Comparison of ENCODE assay signal across 10 cellular contexts in the genomic region with DNA sequence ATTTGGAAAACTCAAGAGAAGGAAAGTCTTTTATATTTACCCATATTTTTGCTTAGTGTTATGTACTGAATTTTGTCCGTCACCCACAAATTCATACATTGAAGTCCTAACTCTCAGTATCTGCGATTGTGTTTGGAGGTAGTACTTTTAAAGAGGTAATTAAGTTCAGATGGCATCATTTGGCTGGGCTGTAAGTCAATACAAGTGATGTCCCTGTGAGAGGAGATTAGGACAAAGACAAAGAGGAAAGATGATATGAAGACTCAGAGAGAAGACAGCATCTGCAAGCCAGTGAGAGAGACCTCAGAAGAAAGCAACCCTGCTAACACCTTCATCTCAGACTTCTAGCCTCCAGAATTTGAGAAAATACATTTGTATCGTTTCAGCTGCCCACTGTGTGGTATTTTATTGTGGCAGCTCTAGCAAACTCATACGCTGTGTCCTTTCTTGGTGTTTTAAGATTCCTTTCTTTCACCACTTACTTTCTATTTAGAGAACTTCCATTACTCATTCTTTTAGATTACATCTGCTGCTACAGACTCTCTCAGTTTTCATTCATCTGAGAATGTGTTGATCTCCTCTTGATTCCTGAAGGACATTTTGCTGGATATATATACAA.
DNase-seq lines count a peak whose midpoint lies in the region; ATAC-seq, FAIRE-seq and TF ChIP-seq lines count a peak whose summit lies in the region.
"Had no signal": no experiment of that assay in that cellular context is flagged by ENCODE, and none has a peak within 500 bp of the region (broad histone marks: within the 10 kb centered on the region; RNA-seq: fewer than 3 reads in every experiment).

No MANE protein-coding gene starts in this region.

- peak overlapping the region; percentile 65 for H3K27ac Mint-ChIP-seq in stimulated activated memory B cell treated with anti-CD40 and anti-IgM and Interleukin-4, amounts not matched to agents 10 μg/mL and 1 μg/mL and 100 μg/mL, for 72 hours

- peak; percentile 35 for FAIRE-seq in GM18507 (lab: Jason Lieb, UNC)
- FAIRE-seq: G401.6 had no signal

- H3K9me3 Mint-ChIP-seq in stimulated activated memory B cell treated with anti-CD40 and anti-IgM and Interleukin-4, amounts not matched to agents 10 μg/mL and 1 μg/mL and 100 μg/mL, for 72 hours, result no peaks in the 10 kb centered on the region
- H3K9me3 Mint-ChIP-seq: nephron had no signal

- H3K4me1 Mint-ChIP-seq in stimulated activated memory B cell treated with anti-CD40 and anti-IgM and Interleukin-4, amounts not matched to agents 10 μg/mL and 1 μg/mL and 100 μg/mL, for 72 hours, result peaks cover 38% of the 10 kb centered on the region

- H3K27me3 Mint-ChIP-seq in stimulated activated memory B cell treated with anti-CD40 and anti-IgM and Interleukin-4, amounts not matched to agents 10 μg/mL and 1 μg/mL and 100 μg/mL, for 72 hours, result no peaks in the 10 kb centered on the region

- H3K36me3 Mint-ChIP-seq in stimulated activated memory B cell treated with anti-CD40 and anti-IgM and Interleukin-4, amounts not matched to agents 10 μg/mL and 1 μg/mL and 100 μg/mL, for 72 hours, result peaks cover 14% of the 10 kb centered on the region

- ATAC-seq in SK-N-SH treated with all-trans-retinoic acid at 6 μM for 48 hours (peak; percentile 61), HG02870 (IDR thresholded peaks at IDR 0.05; ENCODE audit: unreplicated experiment) (no peak), GM19324 (IDR thresholded peaks at IDR 0.05; ENCODE audit: low FRiP score, unreplicated experiment) (no peak)
- no peak for ATAC-seq in stimulated activated memory B cell treated with anti-CD40 and anti-IgM and Interleukin-4, amounts not matched to agents 10 μg/mL and 1 μg/mL and 100 μg/mL, for 72 hours

- H3K4me3 Mint-ChIP-seq in stimulated activated memory B cell treated with anti-CD40 and anti-IgM and Interleukin-4, amounts not matched to agents 10 μg/mL and 1 μg/mL and 100 μg/mL, for 72 hours, result no peak overlapping the region
- H3K4me3 Mint-ChIP-seq: nephron had no signal

- DNase-seq in GM18507 (ENCODE audit: extremely low spot score, insufficient read length, low read depth), result no peak
- peak; percentile 56 for DNase-seq in fibroblast of peridontal ligament (ENCODE audit: extremely low read depth)
- no peak for DNase-seq in LoVo (ENCODE audit: low spot score)
- no peak for DNase-seq in stimulated activated naive CD4-positive, alpha-beta T cell treated with Interleukin-2 at 50 U/mL for 16 hours (lab: John Stamatoyannopoulos, UW)

TF ChIP-seq in SK-N-SH treated with all-trans-retinoic acid at 6 μM for 48 hours, 23 proteins besides CTCF, POLR2A, EP300 and RAD21:
- TF ChIP-seq PATZ1 (CRISPR knock-in tag; IDR thresholded peaks at IDR 0.05; ENCODE audit: borderline replicate concordance) (no peak), CREB5 (CRISPR knock-in tag; IDR thresholded peaks at IDR 0.05; ENCODE audit: low read depth) (no peak), ESRRG (CRISPR knock-in tag; IDR thresholded peaks at IDR 0.05) (no peak), SNAI2 (CRISPR knock-in tag; IDR thresholded peaks at IDR 0.05) (no peak)
